In the genomic region with DNA sequence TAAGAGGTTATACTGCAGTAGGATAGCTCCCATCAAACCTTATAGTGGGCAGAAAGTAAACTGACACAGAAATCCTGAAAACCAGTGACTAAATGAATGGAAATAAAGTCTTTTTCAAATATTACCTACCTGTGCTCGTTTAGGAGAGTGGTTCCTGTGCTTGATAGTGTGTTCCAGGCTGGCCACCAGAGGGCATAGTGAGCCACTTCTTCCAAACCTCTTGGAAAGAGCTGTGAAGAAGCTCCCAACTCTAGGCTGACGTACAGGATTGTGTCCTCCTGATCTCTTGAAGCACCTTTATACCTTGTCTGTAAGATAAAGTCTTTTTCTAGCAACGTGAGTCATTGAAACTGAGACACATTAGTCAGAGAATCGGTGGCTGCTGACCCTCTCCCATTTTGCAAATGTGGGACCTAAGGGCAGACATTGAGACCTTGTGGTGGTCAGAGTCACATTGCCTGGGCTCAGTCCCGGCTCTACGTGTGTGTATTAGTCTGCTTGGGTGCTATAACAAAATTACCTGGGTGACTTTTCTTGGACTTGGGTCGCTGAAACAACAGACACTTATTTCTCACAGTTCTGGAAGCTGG, we compare ENCODE assay signal across 8 cellular contexts. TPM values are rescaled to one million over a fixed set of nuclear protein-coding genes. Genes with fewer than 3 reads are reported as not detected.
A peak's percentile ranks its signal among the peaks of the same experiment; 100 is the strongest.
DNase-seq lines count a peak whose midpoint lies in the region; ATAC-seq and TF ChIP-seq lines count a peak whose summit lies in the region.

No MANE protein-coding gene starts in this region.

- no peak overlapping the region for H2BK120ac ChIP-seq in trophoblast cell (ENCODE audit: insufficient read depth, low read length, poor library complexity)

- H4K8ac ChIP-seq in trophoblast cell (ENCODE audit: low read depth, low read length) = no peak overlapping the region

- no peak overlapping the region for H3K27ac Mint-ChIP-seq in activated naive CD8-positive, alpha-beta T cell treated with anti-CD3 and anti-CD28 coated beads for 36 hours

- H2AFZ ChIP-seq in Karpas-422 (ENCODE audit: low read length) (no peak overlapping the region), trophoblast cell (ENCODE audit: insufficient read depth, low read length, poor library complexity) (no peak overlapping the region)

- no peak overlapping the region for H3K4me3 ChIP-seq in Karpas-422 (ENCODE audit: low read length)
- no peak overlapping the region for H3K4me3 ChIP-seq in Peyer's patch
- H3K4me3 ChIP-seq in trophoblast cell (ENCODE audit: low read depth, low read length) = no peak overlapping the region

- no peaks in the 10 kb centered on the region for H3K27me3 Mint-ChIP-seq in activated naive CD8-positive, alpha-beta T cell treated with anti-CD3 and anti-CD28 coated beads for 36 hours

- no peaks in the 10 kb centered on the region for H3K9me3 Mint-ChIP-seq in activated naive CD8-positive, alpha-beta T cell treated with anti-CD3 and anti-CD28 coated beads for 36 hours

- no peak overlapping the region for H3K4me3 Mint-ChIP-seq in activated naive CD8-positive, alpha-beta T cell treated with anti-CD3 and anti-CD28 coated beads for 36 hours

- no peak overlapping the region for H3K4ac ChIP-seq in trophoblast cell (ENCODE audit: low read depth, low read length)

- no peaks in the 10 kb centered on the region for H3K79me1 ChIP-seq in trophoblast cell (ENCODE audit: low read length)

- H3K36me3 ChIP-seq in Karpas-422 (ENCODE audit: insufficient read depth, low read length) (peaks cover 59% of the 10 kb centered on the region), Peyer's patch (peaks cover 0 to 38% (median 0%) of the 10 kb centered on the region in 3 donors), trophoblast cell (ENCODE audit: control insufficient read depth in 1 of 2, insufficient read depth in 2 of 2, low read length in 2 of 2) (peaks cover 20 to 41% of the 10 kb centered on the region in 2 experiments)

- no peak overlapping the region for H4K91ac ChIP-seq in trophoblast cell (ENCODE audit: low read depth, low read length)

- no peak overlapping the region for H3K23ac ChIP-seq in trophoblast cell (ENCODE audit: low read length)

- peaks cover 4% of the 10 kb centered on the region for H3K4me1 Mint-ChIP-seq in activated naive CD8-positive, alpha-beta T cell treated with anti-CD3 and anti-CD28 coated beads for 36 hours

- no peak overlapping the region for H2BK5ac ChIP-seq in trophoblast cell (ENCODE audit: low read depth, low read length, poor library complexity)

- H3K4me1 ChIP-seq in Karpas-422 (ENCODE audit: low read length) = no peaks in the 10 kb centered on the region
- no peaks in the 10 kb centered on the region for H3K4me1 ChIP-seq in Peyer's patch
- H3K4me1 ChIP-seq in trophoblast cell (ENCODE audit: control insufficient read depth in 1 of 2, insufficient read depth in 2 of 2, low read length in 2 of 2) = no peaks in the 10 kb centered on the region

- ATAC-seq in GM18909 (IDR thresholded peaks at IDR 0.05; ENCODE audit: poor library complexity, unreplicated experiment) (peak; percentile 70), GM18520 (IDR thresholded peaks at IDR 0.05; ENCODE audit: unreplicated experiment) (no peak)

- H4K20me1 ChIP-seq in Karpas-422 (ENCODE audit: insufficient read depth, low read depth, low read length) = peaks cover 3% of the 10 kb centered on the region; the same call in 1 of the 2 replicates

- peaks cover 10% of the 10 kb centered on the region for H3K79me2 ChIP-seq in Karpas-422 (ENCODE audit: low read length)
- H3K79me2 ChIP-seq in trophoblast cell (ENCODE audit: control insufficient read depth, insufficient read depth, low read length, poor library complexity) = no peaks in the 10 kb centered on the region

- no peak overlapping the region for H4K12ac ChIP-seq in trophoblast cell (ENCODE audit: low read depth, low read length)

- intact Hi-C loops in head of caudate nucleus (cut with DNase I) = loop anchor here (5.0 to 10.0 kb wide), 2 partner anchors 89 to 261 kb away; a partner anchor contains a TSS

- H3K27me3 ChIP-seq in Karpas-422 (ENCODE audit: low read length) = no peaks in the 10 kb centered on the region
- no peaks in the 10 kb centered on the region for H3K27me3 ChIP-seq in Peyer's patch
- no peaks in the 10 kb centered on the region for H3K27me3 ChIP-seq in trophoblast cell (ENCODE audit: insufficient read depth, low read length)

- no peak for TF ChIP-seq POLR2A in Peyer's patch (IDR thresholded peaks at IDR 0.05)

- no peak overlapping the region for H3K18ac ChIP-seq in trophoblast cell (ENCODE audit: low read length)

- no peak overlapping the region for H3K9ac ChIP-seq in Karpas-422 (ENCODE audit: low read length)
- no peak overlapping the region for H3K9ac ChIP-seq in trophoblast cell (ENCODE audit: low read length)

- H3K9me2 ChIP-seq in Karpas-422 (replicated peaks; ENCODE audit: insufficient read depth, low read length) = no peaks in the 10 kb centered on the region

- H2AK5ac ChIP-seq in trophoblast cell (ENCODE audit: low read length) = no peak overlapping the region

- H3K4me2 ChIP-seq in Karpas-422 (ENCODE audit: low read depth, low read length, poor library complexity, severe bottlenecking) = no peak overlapping the region
- H3K4me2 ChIP-seq in trophoblast cell (ENCODE audit: low read length) = no peak overlapping the region

- TF ChIP-seq CTCF in Peyer's patch (IDR thresholded peaks at IDR 0.05) = peak; percentile 21 to 81 (median 75)

- H3K9me3 ChIP-seq in Karpas-422 (ENCODE audit: low read length) (no peaks in the 10 kb centered on the region), Peyer's patch (no peaks in the 10 kb centered on the region), trophoblast cell (ENCODE audit: insufficient read depth, low read depth, low read length) (no peaks in the 10 kb centered on the region)

- no CpG with 5 or more reads among the region's 7 CpGs for WGBS in trophoblast cell (ENCODE audit: extremely low coverage, insufficient coverage, insufficient read length)

- no peak overlapping the region for H3K14ac ChIP-seq in trophoblast cell (ENCODE audit: low read length)

- H2BK12ac ChIP-seq in trophoblast cell (ENCODE audit: low read length) = no peak overlapping the region

- H3K27ac ChIP-seq in Karpas-422 (ENCODE audit: low read length) (no peak overlapping the region), Peyer's patch (no peak overlapping the region), trophoblast cell (ENCODE audit: low read depth, low read length) (no peak overlapping the region)

- peak; percentile 83 for DNase-seq in AG20443 (ENCODE audit: low spot score)
- DNase-seq in Karpas-422 = peak; percentile 84
- DNase-seq in Peyer's patch = peak; percentile 26 to 85 (median 63)
- peak; percentile 32 for DNase-seq in activated naive CD8-positive, alpha-beta T cell treated with anti-CD3 and anti-CD28 coated beads for 36 hours
- DNase-seq in head of caudate nucleus = peak; percentile 49 to 93 (median 85)
- peak; percentile 53 to 81 for DNase-seq in trophoblast cell

- peaks cover 45% of the 10 kb centered on the region for H3K36me3 Mint-ChIP-seq in activated naive CD8-positive, alpha-beta T cell treated with anti-CD3 and anti-CD28 coated beads for 36 hours

RNA-seq across cellular contexts. Expression of a gene that starts 17.6 kb away (rescaled TPM):
- 68.2 and 85.9 TPM in 2 replicates for total RNA-seq in Karpas-422 (2014; rRNA removed; shearing (Covaris generic); ENCODE audit: low replicate concordance)
- total RNA-seq in Peyer's patch = 10 to 100 TPM in 3 of 4 donors, 1 to 10 TPM in 1; 9.5 to 44.6 (median 15.5) TPM
- 10 to 100 TPM; 88.4 to 96.8 TPM for total RNA-seq in activated naive CD8-positive, alpha-beta T cell treated with anti-CD3 and anti-CD28 coated beads for 36 hours
- 26.2 and 28.5 TPM in 2 replicates for polyA plus RNA-seq in trophoblast cell (2013)

RNA-seq across cellular contexts. Expression of a gene that starts 18.8 kb away (rescaled TPM):
- 8.3 and 43.3 TPM in 2 replicates for total RNA-seq in Karpas-422 (2014; rRNA removed; shearing (Covaris generic); ENCODE audit: low replicate concordance)
- 10 to 100 TPM in 1 of 4 donors, 1 to 10 TPM in 3; 3.3 to 15.6 (median 6.9) TPM for total RNA-seq in Peyer's patch
- 1 to 10 TPM; 8.3 TPM for total RNA-seq in activated naive CD8-positive, alpha-beta T cell treated with anti-CD3 and anti-CD28 coated beads for 36 hours
- 11.6 and 13.5 TPM in 2 replicates for polyA plus RNA-seq in trophoblast cell (2013)

Comparison
In these comparisons a context has a peak if more than half of its experiments do, and no peak if none do; other contexts are left out.
1. DNase-seq: peak in every context shown above with its lines; median percentile 85 in head of caudate nucleus; 84 in Karpas-422; 83 in AG20443; 67 in trophoblast cell; 63 in Peyer's patch; 32 in activated naive CD8-positive, alpha-beta T cell treated with anti-CD3 and anti-CD28 coated beads for 36 hours.